ENCODE assay signal across 1 cellular context in the genomic region with DNA sequence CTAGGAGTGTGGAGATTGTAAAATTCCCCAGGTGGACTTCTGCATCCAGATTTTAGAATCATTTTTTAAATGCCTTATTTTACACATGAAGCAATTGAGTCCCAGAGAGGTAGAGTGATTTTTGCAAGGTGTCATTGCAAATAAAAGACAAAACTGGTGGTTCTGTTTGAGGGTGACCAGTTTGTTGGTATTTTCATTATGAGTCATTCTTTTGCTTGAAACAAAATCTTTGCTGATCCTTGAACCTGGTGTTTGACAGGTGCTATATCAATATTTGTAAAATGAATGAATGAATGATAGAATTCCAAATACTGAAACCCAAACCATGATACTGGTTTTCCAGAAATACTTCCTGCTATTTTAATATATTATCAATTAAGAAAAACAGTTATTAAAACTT.
TF ChIP-seq lines count a peak whose summit lies in the region.

No MANE protein-coding gene starts in this region.

TF ChIP-seq in HepG2, 621 proteins besides CTCF, POLR2A, EP300 and RAD21 (continued from another document and continues in another):
- TF ChIP-seq ZNF501 (CRISPR knock-in tag; IDR thresholded peaks at IDR 0.05) (no peak), MED13 (CRISPR knock-in tag; IDR thresholded peaks at IDR 0.05) (no peak), NFIB (CRISPR knock-in tag; IDR thresholded peaks at IDR 0.05; ENCODE audit: borderline replicate concordance) (no peak), PHF21A (CRISPR knock-in tag; IDR thresholded peaks at IDR 0.05) (peak; percentile 33; the same call in 1 of the 2 replicates), FOSL1 (CRISPR knock-in tag; IDR thresholded peaks at IDR 0.05; ENCODE audit: borderline replicate concordance) (peak; percentile 90), ZBTB4 (CRISPR knock-in tag; IDR thresholded peaks at IDR 0.05; ENCODE audit: borderline replicate concordance) (no peak), ZNF576 (CRISPR knock-in tag; IDR thresholded peaks at IDR 0.05) (no peak), ZBTB7A (CRISPR knock-in tag; IDR thresholded peaks at IDR 0.05) (no peak), FOXA1 (IDR thresholded peaks at IDR 0.05) (no peak), FOXA1 (CRISPR knock-in tag; IDR thresholded peaks at IDR 0.05) (peak; percentile 53; the same call in 1 of the 2 replicates), FOXK2 (IDR thresholded peaks at IDR 0.05) (no peak), RXRB (CRISPR knock-in tag; IDR thresholded peaks at IDR 0.05; ENCODE audit: borderline replicate concordance) (no peak), GATAD2A (CRISPR knock-in tag; IDR thresholded peaks at IDR 0.05) (peak; percentile 55), ZNF570 (CRISPR knock-in tag; IDR thresholded peaks at IDR 0.05; ENCODE audit: borderline replicate concordance) (no peak), CREM (IDR thresholded peaks at IDR 0.05) (peak; percentile 37; the same call in 1 of the 2 replicates), CREM (CRISPR knock-in tag; IDR thresholded peaks at IDR 0.05) (no peak), TCF7 (IDR thresholded peaks at IDR 0.05; ENCODE audit: low read depth) (peak; percentile 55; the same call in 1 of the 2 replicates), NAIF1 (CRISPR knock-in tag; IDR thresholded peaks at IDR 0.05; ENCODE audit: borderline replicate concordance) (no peak), ZNF12 (CRISPR knock-in tag; IDR thresholded peaks at IDR 0.05) (no peak), HDAC1 (CRISPR knock-in tag; IDR thresholded peaks at IDR 0.05) (0 out of 2 replicates have a peak, but pooled peaks have one; percentile 19), SSRP1 (CRISPR knock-in tag; IDR thresholded peaks at IDR 0.05) (no peak), MED1 (CRISPR knock-in tag; IDR thresholded peaks at IDR 0.05) (0 out of 2 replicates have a peak, but pooled peaks have one; percentile 41), SOX6 (IDR thresholded peaks at IDR 0.05) (no peak), SOX6 (CRISPR knock-in tag; IDR thresholded peaks at IDR 0.05) (peak; percentile 69; the same call in 1 of the 2 replicates), HNF4A (CRISPR knock-in tag; IDR thresholded peaks at IDR 0.05) (peak; percentile 48), NPAS2 (CRISPR knock-in tag; IDR thresholded peaks at IDR 0.05; ENCODE audit: borderline replicate concordance) (no peak), KAT2B (IDR thresholded peaks at IDR 0.05; ENCODE audit: borderline replicate concordance, low read depth, low read length) (no peak), HMG20B (CRISPR knock-in tag; conservative IDR thresholded peaks at IDR 0.05) (0 out of 2 replicates have a peak, but pooled peaks have one; percentile 43), HDAC2 (CRISPR knock-in tag; IDR thresholded peaks at IDR 0.05) (0 out of 2 replicates have a peak, but pooled peaks have one; percentile 23), CREB1 (IDR thresholded peaks at IDR 0.05) (peak; percentile 58; the same call in 1 of the 2 replicates), CREB1 (CRISPR knock-in tag; IDR thresholded peaks at IDR 0.05) (no peak; the same call in 1 of the 2 replicates), RARA (CRISPR knock-in tag; IDR thresholded peaks at IDR 0.05) (peak; percentile 45; the same call in 1 of the 2 replicates), ZBTB20 (CRISPR knock-in tag; IDR thresholded peaks at IDR 0.05; ENCODE audit: borderline replicate concordance, low read depth) (no peak), ZNF124 (CRISPR knock-in tag; IDR thresholded peaks at IDR 0.05) (no peak), ZNF503 (CRISPR knock-in tag; IDR thresholded peaks at IDR 0.05) (peak; percentile 46; the same call in 1 of the 2 replicates), NR2F6 (IDR thresholded peaks at IDR 0.05) (peak; percentile 55; the same call in 1 of the 2 replicates), NR2F6 (CRISPR knock-in tag; IDR thresholded peaks at IDR 0.05) (0 out of 2 replicates have a peak, but pooled peaks have one; percentile 16), SIN3A (IDR thresholded peaks at IDR 0.05; ENCODE audit: borderline replicate concordance, low read depth, low read length) (no peak), GFI1 (CRISPR knock-in tag; IDR thresholded peaks at IDR 0.05; ENCODE audit: borderline replicate concordance) (peak; percentile 79), RFX3 (CRISPR knock-in tag; IDR thresholded peaks at IDR 0.05) (no peak), ZNF800 (CRISPR knock-in tag; IDR thresholded peaks at IDR 0.05) (no peak), TGIF2 (CRISPR knock-in tag; IDR thresholded peaks at IDR 0.05) (0 out of 2 replicates have a peak, but pooled peaks have one; percentile 28)
- TF ChIP-seq, protein P1, sequence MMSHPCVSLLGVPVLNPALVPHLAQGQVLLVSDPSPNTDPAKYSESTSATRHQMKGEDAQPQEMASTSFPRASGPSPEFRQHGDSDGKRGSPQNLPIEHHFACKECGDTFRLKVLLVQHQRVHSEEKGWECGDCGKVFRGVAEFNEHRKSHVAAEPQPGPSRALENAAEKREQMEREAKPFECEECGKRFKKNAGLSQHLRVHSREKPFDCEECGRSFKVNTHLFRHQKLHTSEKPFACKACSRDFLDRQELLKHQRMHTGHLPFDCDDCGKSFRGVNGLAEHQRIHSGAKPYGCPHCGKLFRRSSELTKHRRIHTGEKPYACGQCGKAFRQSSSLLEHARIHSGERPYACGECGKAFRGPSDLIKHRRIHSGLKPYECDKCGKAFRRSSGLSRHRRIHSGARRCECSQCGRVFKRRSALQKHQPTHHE (CRISPR knock-in tag; IDR thresholded peaks at IDR 0.05; ENCODE audit: borderline replicate concordance): no peak
- TF ChIP-seq, protein P2, sequence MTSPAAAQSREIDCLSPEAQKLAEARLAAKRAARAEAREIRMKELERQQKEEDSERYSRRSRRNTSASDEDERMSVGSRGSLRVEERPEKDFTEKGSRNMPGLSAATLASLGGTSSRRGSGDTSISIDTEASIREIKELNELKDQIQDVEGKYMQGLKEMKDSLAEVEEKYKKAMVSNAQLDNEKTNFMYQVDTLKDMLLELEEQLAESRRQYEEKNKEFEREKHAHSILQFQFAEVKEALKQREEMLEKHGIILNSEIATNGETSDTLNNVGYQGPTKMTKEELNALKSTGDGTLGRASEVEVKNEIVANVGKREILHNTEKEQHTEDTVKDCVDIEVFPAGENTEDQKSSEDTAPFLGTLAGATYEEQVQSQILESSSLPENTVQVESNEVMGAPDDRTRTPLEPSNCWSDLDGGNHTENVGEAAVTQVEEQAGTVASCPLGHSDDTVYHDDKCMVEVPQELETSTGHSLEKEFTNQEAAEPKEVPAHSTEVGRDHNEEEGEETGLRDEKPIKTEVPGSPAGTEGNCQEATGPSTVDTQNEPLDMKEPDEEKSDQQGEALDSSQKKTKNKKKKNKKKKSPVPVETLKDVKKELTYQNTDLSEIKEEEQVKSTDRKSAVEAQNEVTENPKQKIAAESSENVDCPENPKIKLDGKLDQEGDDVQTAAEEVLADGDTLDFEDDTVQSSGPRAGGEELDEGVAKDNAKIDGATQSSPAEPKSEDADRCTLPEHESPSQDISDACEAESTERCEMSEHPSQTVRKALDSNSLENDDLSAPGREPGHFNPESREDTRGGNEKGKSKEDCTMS (CRISPR knock-in tag; conservative IDR thresholded peaks at IDR 0.05): no peak
- TF ChIP-seq, protein P3, sequence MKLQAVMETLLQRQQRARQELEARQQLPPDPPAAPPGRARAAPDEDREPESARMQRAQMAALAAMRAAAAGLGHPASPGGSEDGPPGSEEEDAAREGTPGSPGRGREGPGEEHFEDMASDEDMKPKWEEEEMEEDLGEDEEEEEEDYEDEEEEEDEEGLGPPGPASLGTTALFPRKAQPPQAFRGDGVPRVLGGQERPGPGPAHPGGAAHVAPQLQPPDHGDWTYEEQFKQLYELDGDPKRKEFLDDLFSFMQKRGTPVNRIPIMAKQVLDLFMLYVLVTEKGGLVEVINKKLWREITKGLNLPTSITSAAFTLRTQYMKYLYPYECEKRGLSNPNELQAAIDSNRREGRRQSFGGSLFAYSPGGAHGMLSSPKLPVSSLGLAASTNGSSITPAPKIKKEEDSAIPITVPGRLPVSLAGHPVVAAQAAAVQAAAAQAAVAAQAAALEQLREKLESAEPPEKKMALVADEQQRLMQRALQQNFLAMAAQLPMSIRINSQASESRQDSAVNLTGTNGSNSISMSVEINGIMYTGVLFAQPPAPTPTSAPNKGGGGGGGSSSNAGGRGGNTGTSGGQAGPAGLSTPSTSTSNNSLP (IDR thresholded peaks at IDR 0.05; ENCODE audit: low read depth, low read length): peak; percentile 93
- TF ChIP-seq, protein P4, sequence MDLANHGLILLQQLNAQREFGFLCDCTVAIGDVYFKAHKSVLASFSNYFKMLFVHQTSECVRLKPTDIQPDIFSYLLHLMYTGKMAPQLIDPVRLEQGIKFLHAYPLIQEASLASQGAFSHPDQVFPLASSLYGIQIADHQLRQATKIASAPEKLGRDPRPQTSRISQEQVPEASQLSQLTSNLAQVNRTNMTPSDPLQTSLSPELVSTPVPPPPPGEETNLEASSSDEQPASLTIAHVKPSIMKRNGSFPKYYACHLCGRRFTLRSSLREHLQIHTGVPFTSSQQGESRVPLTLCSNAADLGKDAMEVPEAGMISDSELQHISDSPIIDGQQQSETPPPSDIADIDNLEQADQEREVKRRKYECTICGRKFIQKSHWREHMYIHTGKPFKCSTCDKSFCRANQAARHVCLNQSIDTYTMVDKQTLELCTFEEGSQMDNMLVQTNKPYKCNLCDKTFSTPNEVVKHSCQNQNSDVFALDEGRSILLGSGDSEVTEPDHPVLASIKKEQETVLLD (CRISPR knock-in tag; IDR thresholded peaks at IDR 0.05; ENCODE audit: low read depth): no peak
- TF ChIP-seq, protein P5, sequence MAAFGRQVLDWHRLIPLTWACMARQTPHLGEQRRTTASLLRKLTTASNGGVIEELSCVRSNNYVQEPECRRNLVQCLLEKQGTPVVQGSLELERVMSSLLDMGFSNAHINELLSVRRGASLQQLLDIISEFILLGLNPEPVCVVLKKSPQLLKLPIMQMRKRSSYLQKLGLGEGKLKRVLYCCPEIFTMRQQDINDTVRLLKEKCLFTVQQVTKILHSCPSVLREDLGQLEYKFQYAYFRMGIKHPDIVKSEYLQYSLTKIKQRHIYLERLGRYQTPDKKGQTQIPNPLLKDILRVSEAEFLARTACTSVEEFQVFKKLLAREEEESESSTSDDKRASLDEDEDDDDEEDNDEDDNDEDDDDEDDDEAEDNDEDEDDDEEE (CRISPR knock-in tag; IDR thresholded peaks at IDR 0.05): no peak
- TF ChIP-seq, protein P6, sequence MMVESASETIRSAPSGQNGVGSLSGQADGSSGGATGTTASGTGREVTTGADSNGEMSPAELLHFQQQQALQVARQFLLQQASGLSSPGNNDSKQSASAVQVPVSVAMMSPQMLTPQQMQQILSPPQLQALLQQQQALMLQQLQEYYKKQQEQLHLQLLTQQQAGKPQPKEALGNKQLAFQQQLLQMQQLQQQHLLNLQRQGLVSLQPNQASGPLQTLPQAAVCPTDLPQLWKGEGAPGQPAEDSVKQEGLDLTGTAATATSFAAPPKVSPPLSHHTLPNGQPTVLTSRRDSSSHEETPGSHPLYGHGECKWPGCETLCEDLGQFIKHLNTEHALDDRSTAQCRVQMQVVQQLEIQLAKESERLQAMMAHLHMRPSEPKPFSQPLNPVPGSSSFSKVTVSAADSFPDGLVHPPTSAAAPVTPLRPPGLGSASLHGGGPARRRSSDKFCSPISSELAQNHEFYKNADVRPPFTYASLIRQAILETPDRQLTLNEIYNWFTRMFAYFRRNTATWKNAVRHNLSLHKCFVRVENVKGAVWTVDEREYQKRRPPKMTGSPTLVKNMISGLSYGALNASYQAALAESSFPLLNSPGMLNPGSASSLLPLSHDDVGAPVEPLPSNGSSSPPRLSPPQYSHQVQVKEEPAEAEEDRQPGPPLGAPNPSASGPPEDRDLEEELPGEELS (CRISPR knock-in tag; IDR thresholded peaks at IDR 0.05): peak; percentile 60
